Comparison of ENCODE assay signal across 10 cellular contexts in the genomic region with DNA sequence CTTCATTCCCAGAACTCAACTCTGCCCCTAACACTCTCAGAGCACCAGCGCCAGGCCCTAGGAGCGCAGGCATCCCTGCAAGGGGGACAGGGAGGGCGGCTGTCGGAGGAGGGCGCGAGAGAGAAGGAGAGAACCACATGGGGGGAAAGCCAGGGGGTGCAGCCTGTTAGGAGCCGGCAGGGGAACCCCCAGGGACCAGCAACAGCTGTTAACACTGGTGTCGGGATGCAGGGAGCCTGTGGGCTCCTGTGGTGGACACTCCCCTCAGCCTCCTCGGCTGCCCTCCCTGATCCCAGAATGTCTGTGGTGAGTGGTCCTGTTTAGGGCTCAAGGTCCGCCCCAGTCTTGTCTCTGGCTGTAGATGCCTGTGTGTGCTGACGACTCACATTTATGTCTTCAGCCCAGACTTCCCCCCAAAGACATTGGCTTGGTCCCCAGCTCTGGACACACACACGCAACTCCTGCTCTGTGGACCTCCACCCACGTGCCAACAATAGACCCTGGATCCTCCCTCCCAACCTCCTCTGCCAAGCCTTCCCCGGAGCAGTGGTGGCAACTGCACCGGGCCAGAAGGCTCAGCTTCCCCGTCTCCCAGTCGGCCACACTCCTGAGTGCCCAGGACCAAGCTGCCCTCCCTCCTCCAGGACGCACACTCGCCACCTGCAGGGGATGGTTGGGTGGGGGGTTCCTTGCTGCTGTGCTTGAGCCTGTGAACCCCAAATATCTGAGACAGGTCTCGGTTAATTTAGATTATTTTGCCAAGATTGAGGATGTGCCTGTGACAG. TPM values are rescaled to one million over a fixed set of nuclear protein-coding genes. Genes with fewer than 3 reads are reported as not detected.
A peak's percentile ranks its signal among the peaks of the same experiment; 100 is the strongest.
DNase-seq lines count a peak whose midpoint lies in the region; ATAC-seq and TF ChIP-seq lines count a peak whose summit lies in the region.
"Had no signal": no experiment of that assay in that cellular context is flagged by ENCODE, and none has a peak within 500 bp of the region (broad histone marks: within the 10 kb centered on the region; RNA-seq: fewer than 3 reads in every experiment).

No MANE protein-coding gene starts in this region.

- BruUV-seq in Caco-2 (replicated peaks; lab: Mats Ljungman, UMichigan): no TSS peak

- H3K18ac ChIP-seq in mesendoderm (ENCODE audit: low read length): peak overlapping the region; percentile 15

- H3K4me3 ChIP-seq in Caco-2 (ENCODE audit: low read depth, low read length) (no peak overlapping the region), mesendoderm (ENCODE audit: low read length) (no peak overlapping the region), esophagus muscularis mucosa (no peak overlapping the region)
- H3K4me3 ChIP-seq: SK-N-MC had no signal

- H3K4me2 ChIP-seq in mesendoderm (ENCODE audit: low read length): no peak overlapping the region

- H4K8ac ChIP-seq in mesendoderm (ENCODE audit: low read depth, low read length): no peak overlapping the region

- H3K4me1 ChIP-seq in Caco-2 (peaks cover 25% of the 10 kb centered on the region), mesendoderm (ENCODE audit: control insufficient read depth, low read depth, low read length) (peaks cover 6% of the 10 kb centered on the region), esophagus muscularis mucosa (peaks cover 7 to 30% (median 22%) of the 10 kb centered on the region in 4 donors)

- H3K27me3 Mint-ChIP-seq in Caco-2 (ENCODE audit: insufficient read depth, unreplicated experiment): no peaks in the 10 kb centered on the region

- H3K4me3 Mint-ChIP-seq in Caco-2 (ENCODE audit: unreplicated experiment): peak overlapping the region; percentile 5

- H4K5ac ChIP-seq in mesendoderm (ENCODE audit: low read length): no peak overlapping the region

- DNase-seq in Caco-2: no peak
- peak; percentile 51 for DNase-seq in LHCN-M2 (ENCODE audit: low read depth)
- DNase-seq in dermis blood vessel endothelial cell: peak; percentile 34
- DNase-seq in mesendoderm: peak; percentile 54
- no peak for DNase-seq in esophagus muscularis mucosa (ENCODE audit: extremely low spot score)
- no peak for DNase-seq in sciatic nerve (ENCODE audit: low spot score)
- DNase-seq: NCI-H1930 had no signal

- intact Hi-C loops in Caco-2 (cut with micrococcal nuclease; ENCODE audit: unreplicated experiment) (no loop called here), esophagus muscularis mucosa (cut with DNase I) (loop anchor here (5.0 kb wide), 1 partner anchor 152 kb away; a partner anchor contains a TSS), sciatic nerve (cut with DNase I) (loop anchor here (5.0 kb wide), 1 partner anchor 62 kb away; no protein-coding TSS in a partner anchor)

- H2BK15ac ChIP-seq in mesendoderm (replicated peaks; ENCODE audit: low read depth): no peak overlapping the region

- H3K9me3 Mint-ChIP-seq in Caco-2 (ENCODE audit: unreplicated experiment): no peaks in the 10 kb centered on the region

- H3K23ac ChIP-seq in mesendoderm (ENCODE audit: low read length): peak overlapping the region; percentile 6

- TF ChIP-seq EP300 in esophagus muscularis mucosa (IDR thresholded peaks at IDR 0.05): no peak

- no peak overlapping the region for H3K9ac ChIP-seq in mesendoderm (ENCODE audit: low read length)

- H3K79me2 ChIP-seq in mesendoderm (ENCODE audit: control insufficient read depth, insufficient read depth, low read length): no peaks in the 10 kb centered on the region

- CTCF ChIA-PET in Caco-2 (lab: Charles Lee): interaction anchor here (0.7 to 1.1 kb wide), 2 partner anchors 49 to 1122 kb away, joined by 3 to 6 read pairs; no protein-coding TSS in a partner anchor

- TF ChIP-seq POLR2A in esophagus muscularis mucosa (IDR thresholded peaks at IDR 0.05; ENCODE audit: low read depth): no peak

- H3K36me3 ChIP-seq in Caco-2 (ENCODE audit: control insufficient read depth, insufficient read depth, low read length) (no peaks in the 10 kb centered on the region), mesendoderm (ENCODE audit: control insufficient read depth, insufficient read depth, low read length) (no peaks in the 10 kb centered on the region), esophagus muscularis mucosa (no peaks in the 10 kb centered on the region)

- POLR2A ChIA-PET in Caco-2 (lab: Charles Lee): no interaction called here

- H3K56ac ChIP-seq in mesendoderm (ENCODE audit: low read length): peak overlapping the region; percentile 26

- H3K27ac ChIP-seq in mesendoderm (ENCODE audit: low read depth, low read length): no peak overlapping the region
- H3K27ac ChIP-seq in esophagus muscularis mucosa (replicated peaks in 1 of 4): no peak overlapping the region
- H3K27ac ChIP-seq: SK-N-MC had no signal

- peak overlapping the region; percentile 72 for H2AK5ac ChIP-seq in mesendoderm (ENCODE audit: low read length)

- no peak overlapping the region for H2BK5ac ChIP-seq in mesendoderm (ENCODE audit: low read length)

- no peaks in the 10 kb centered on the region for H3K27me3 ChIP-seq in Caco-2 (replicated peaks; ENCODE audit: control insufficient read depth, insufficient read depth, low read length)
- H3K27me3 ChIP-seq in mesendoderm (ENCODE audit: insufficient read depth, low read length, poor library complexity): no peaks in the 10 kb centered on the region
- H3K27me3 ChIP-seq in esophagus muscularis mucosa: peaks cover 0 to 62% (median 22%) of the 10 kb centered on the region in 4 donors

- H3K36me3 Mint-ChIP-seq in Caco-2 (ENCODE audit: insufficient read depth, unreplicated experiment): peaks cover 7% of the 10 kb centered on the region

- H2BK120ac ChIP-seq in mesendoderm (ENCODE audit: low read depth, low read length): no peak overlapping the region

- ATAC-seq in GM21390 (IDR thresholded peaks at IDR 0.05; ENCODE audit: unreplicated experiment) (no peak), HG02678 (IDR thresholded peaks at IDR 0.05; ENCODE audit: unreplicated experiment) (no peak), sciatic nerve (no peak)

- no peak overlapping the region for H3K27ac Mint-ChIP-seq in Caco-2 (ENCODE audit: unreplicated experiment)

- peaks cover 17% of the 10 kb centered on the region for H3K4me1 Mint-ChIP-seq in Caco-2 (ENCODE audit: low read depth, unreplicated experiment)

- H3K9me3 ChIP-seq in Caco-2 (no peaks in the 10 kb centered on the region), esophagus muscularis mucosa (no peaks in the 10 kb centered on the region)

- H3K4ac ChIP-seq in mesendoderm (ENCODE audit: low read depth, low read length): no peak overlapping the region

- H3K79me1 ChIP-seq in mesendoderm (ENCODE audit: low read length): no peaks in the 10 kb centered on the region

- WGBS in mesendoderm (ENCODE audit: extremely low coverage, insufficient coverage, low lambda C conversion rate): no CpG with 5 or more reads among the region's 20 CpGs
- 28% methylated on average over 18 of the region's 20 CpGs for WGBS in esophagus muscularis mucosa

- TF ChIP-seq CTCF in Caco-2 (IDR thresholded peaks at IDR 0.05; ENCODE audit: insufficient read depth in 1 of 2, low read depth in 1 of 2, low read length in 1 of 2, severe bottlenecking in 1 of 2, unreplicated experiment in 1 of 2): no peak
- no peak for TF ChIP-seq CTCF in esophagus muscularis mucosa (IDR thresholded peaks at IDR 0.05)

RNA-seq across cellular contexts. Expression of a gene that starts 0.8 kb away (rescaled TPM):
- total RNA-seq in Caco-2 (2022): not detected in 2 replicates
- total RNA-seq in LHCN-M2 (2014; rRNA removed): not detected in 2 replicates
- polyA plus RNA-seq in LHCN-M2 (2012): not detected
- total RNA-seq in dermis blood vessel endothelial cell: not detected in 2 replicates
- 0.13 TPM for polyA plus RNA-seq in mesendoderm (2013, experiment 1 of 2)
- polyA plus RNA-seq in mesendoderm (2013, experiment 2 of 2): 0.15 TPM
- total RNA-seq in esophagus muscularis mucosa: not detected
- not detected for total RNA-seq in sciatic nerve

RNA-seq across cellular contexts. Expression of a gene that starts 7.5 kb away (rescaled TPM):
- total RNA-seq in Caco-2 (2022): 7.0 and 7.3 TPM in 2 replicates
- 15.6 and 21.9 TPM in 2 replicates for total RNA-seq in LHCN-M2 (2014; rRNA removed)
- 198 TPM for polyA plus RNA-seq in LHCN-M2 (2012)
- 69.8 and 135 TPM in 2 replicates for total RNA-seq in dermis blood vessel endothelial cell
- 1,871 TPM for polyA plus RNA-seq in mesendoderm (2013, experiment 1 of 2)
- 1,795 TPM for polyA plus RNA-seq in mesendoderm (2013, experiment 2 of 2)
- 100 to 1,000 TPM in 3 of 4 donors, 10 to 100 TPM in 1; 92.2 to 235 (median 194) TPM for total RNA-seq in esophagus muscularis mucosa
- total RNA-seq in sciatic nerve: 853 TPM

RNA-seq across cellular contexts. Expression of a gene that starts 11.2 kb away (rescaled TPM):
- total RNA-seq in Caco-2 (2022): 59.6 and 66.5 TPM in 2 replicates
- total RNA-seq in LHCN-M2 (2014; rRNA removed): 5.2 and 7.6 TPM in 2 replicates
- 1.2 TPM for polyA plus RNA-seq in LHCN-M2 (2012)
- total RNA-seq in dermis blood vessel endothelial cell: 15.1 and 28.4 TPM in 2 replicates
- polyA plus RNA-seq in mesendoderm (2013, experiment 1 of 2): 27.3 TPM
- 26.0 TPM for polyA plus RNA-seq in mesendoderm (2013, experiment 2 of 2)
- 10 to 100 TPM; 13.3 to 23.7 (median 18.8) TPM for total RNA-seq in esophagus muscularis mucosa
- 60.3 TPM for total RNA-seq in sciatic nerve

RNA-seq across cellular contexts. Expression of a gene that starts 13.7 kb away (rescaled TPM):
- total RNA-seq in Caco-2 (2022) (3.0 and 3.2 TPM in 2 replicates), LHCN-M2 (2014; rRNA removed) (0.32 and 3.2 TPM in 2 replicates), dermis blood vessel endothelial cell (0.37 and 3.4 TPM in 2 replicates), esophagus muscularis mucosa (100 to 1,000 TPM in 3 of 4 donors, 10 to 100 TPM in 1; 60.6 to 197 (median 171) TPM), sciatic nerve (344 TPM)
- 0.49 TPM for polyA plus RNA-seq in LHCN-M2 (2012)
- polyA plus RNA-seq in mesendoderm (2013, experiment 1 of 2): 1,155 TPM
- 1,131 TPM for polyA plus RNA-seq in mesendoderm (2013, experiment 2 of 2)

RNA-seq across cellular contexts. Expression of a gene that starts 20.5 kb away (rescaled TPM):
- total RNA-seq in Caco-2 (2022) (6.9 and 12.4 TPM in 2 replicates), LHCN-M2 (2014; rRNA removed) (43.4 and 63.7 TPM in 2 replicates), dermis blood vessel endothelial cell (41.4 and 80.2 TPM in 2 replicates), esophagus muscularis mucosa (100 to 1,000 TPM; 290 to 513 (median 410) TPM), sciatic nerve (1,044 TPM)
- polyA plus RNA-seq in LHCN-M2 (2012): 702 TPM
- 612 TPM for polyA plus RNA-seq in mesendoderm (2013, experiment 1 of 2)
- 633 TPM for polyA plus RNA-seq in mesendoderm (2013, experiment 2 of 2)

Comparison
In these comparisons a context has a peak if more than half of its experiments do, and no peak if none do; other contexts are left out.
1. DNase-seq: peak in LHCN-M2 (single experiment), dermis blood vessel endothelial cell (single experiment) and mesendoderm (single experiment); none in Caco-2 (0 of 2), esophagus muscularis mucosa (single experiment) and sciatic nerve (single experiment).